In genomic region chr2:146031158-146031557, GRCh38 we compare ENCODE assay signal across 23 cellular contexts.
"Had no signal": no experiment of that assay in that cellular context is flagged by ENCODE, and none has a peak within 500 bp of the region (broad histone marks: within the 10 kb centered on the region; RNA-seq: fewer than 3 reads in every experiment).

No MANE protein-coding gene starts in this region.

- DNase-seq: activated CD4-positive, alpha-beta T cell treated with anti-CD3 and anti-CD28 coated beads for 4 hours; activated CD8-positive, alpha-beta T cell treated with anti-CD3 and anti-CD28 coated beads for 36 hours; activated effector memory CD4-positive, alpha-beta T cell treated with anti-CD3 and anti-CD28 coated beads, Interleukin-2, amount 50 U/mL, for 16 hours; activated T-cell treated with anti-CD3 and anti-CD28 coated beads, Interleukin-2, amount 50 U/mL, for 4 hours; body of pancreas; central memory CD4-positive, alpha-beta T cell; cortex of kidney; effector CD4-positive, alpha-beta T cell; mucosa of descending colon; naive thymus-derived CD4-positive, alpha-beta T cell; posterior cingulate gyrus; small intestine; stimulated activated CD4-positive, alpha-beta T cell treated with anti-CD3 and anti-CD28 coated beads, Interleukin-4, amount 100 ng/mL, for 4 hours; stimulated activated CD8-positive, alpha-beta memory T cell treated with anti-CD3 and anti-CD28 coated beads, Interleukin-4, amount 100 ng/mL, for 48 hours; stimulated activated naive CD4-positive, alpha-beta T cell treated with Interleukin-2 at 50 U/mL for 16 hours; substantia nigra; uterus had no signal

- ATAC-seq: activated CD8-positive, alpha-beta T cell treated with anti-CD3 and anti-CD28 coated beads for 36 hours; activated T-cell treated with anti-CD3 and anti-CD28 coated beads, Interleukin-2, amount 50 U/mL, for 4 hours; body of pancreas; gastroesophageal sphincter; left lobe of liver; mucosa of descending colon; naive thymus-derived CD4-positive, alpha-beta T cell had no signal

- H3K9me3 Mint-ChIP-seq: activated naive CD4-positive, alpha-beta T cell treated with anti-CD3 and anti-CD28 coated beads, Interleukin-2, amount 50 U/mL, for 24 hours had no signal

- H3K36me3 ChIP-seq: gastroesophageal sphincter, neutrophil, tibial nerve had no signal

- H3K4me1 ChIP-seq: body of pancreas, gastroesophageal sphincter, tibial nerve, uterus had no signal

- H3K27ac ChIP-seq: body of pancreas, gastroesophageal sphincter, hepatocyte, neutrophil, tibial nerve, uterus had no signal

- H3K27ac Mint-ChIP-seq: activated CD8-positive, alpha-beta T cell treated with anti-CD3 and anti-CD28 coated beads for 36 hours; activated naive CD4-positive, alpha-beta T cell treated with anti-CD3 and anti-CD28 coated beads, Interleukin-2, amount 50 U/mL, for 24 hours; naive thymus-derived CD4-positive, alpha-beta T cell had no signal

- H3K36me3 Mint-ChIP-seq: activated naive CD4-positive, alpha-beta T cell treated with anti-CD3 and anti-CD28 coated beads, Interleukin-2, amount 50 U/mL, for 24 hours; naive thymus-derived CD4-positive, alpha-beta T cell had no signal

- H3K4me2 ChIP-seq: hepatocyte had no signal

- H3K27me3 ChIP-seq: body of pancreas, gastroesophageal sphincter, hepatocyte, neutrophil, tibial nerve, uterus had no signal

- H3K27me3 Mint-ChIP-seq: activated CD8-positive, alpha-beta T cell treated with anti-CD3 and anti-CD28 coated beads for 36 hours; activated naive CD4-positive, alpha-beta T cell treated with anti-CD3 and anti-CD28 coated beads, Interleukin-2, amount 50 U/mL, for 24 hours; naive thymus-derived CD4-positive, alpha-beta T cell had no signal

- H3K4me1 Mint-ChIP-seq: activated naive CD4-positive, alpha-beta T cell treated with anti-CD3 and anti-CD28 coated beads, Interleukin-2, amount 50 U/mL, for 24 hours; naive thymus-derived CD4-positive, alpha-beta T cell had no signal

- H3K4me3 Mint-ChIP-seq: activated CD8-positive, alpha-beta T cell treated with anti-CD3 and anti-CD28 coated beads for 36 hours; activated naive CD4-positive, alpha-beta T cell treated with anti-CD3 and anti-CD28 coated beads, Interleukin-2, amount 50 U/mL, for 24 hours; activated T-cell treated with anti-CD3 and anti-CD28 coated beads, Interleukin-2, amount 50 U/mL, for 4 hours; naive thymus-derived CD4-positive, alpha-beta T cell had no signal

- H2AFZ ChIP-seq: hepatocyte had no signal

- H3K4me3 ChIP-seq: body of pancreas, gastroesophageal sphincter, hepatocyte, mucosa of descending colon, tibial nerve, uterus had no signal

- H3K9me3 ChIP-seq: body of pancreas, gastroesophageal sphincter, mucosa of descending colon, neutrophil, tibial nerve, uterus had no signal
